ENCODE assay signal across 9 cellular contexts in genomic region chr9:3863114-3863528, GRCh38.
DNase-seq lines count a peak whose midpoint lies in the region; ATAC-seq and TF ChIP-seq lines count a peak whose summit lies in the region.
"Had no signal": no experiment of that assay in that cellular context is flagged by ENCODE, and none has a peak within 500 bp of the region (broad histone marks: within the 10 kb centered on the region; RNA-seq: fewer than 3 reads in every experiment).

No MANE protein-coding gene starts in this region.

- DNase-seq in GM03348 (ENCODE audit: low spot score) (peak; percentile 66), SK-MEL-5 (ENCODE audit: low read depth, low spot score) (peak; percentile 20), foreskin fibroblast (peak; percentile 95 to 96), retinal pigment epithelial cell (ENCODE audit: low read depth) (no peak), islet precursor cell (no peak), NCI-H748 (lab: John Stamatoyannopoulos, UW; ENCODE audit: unreplicated experiment) (no peak), CD1c-positive myeloid dendritic cell (ENCODE audit: extremely low spot score) (no peak)
- DNase-seq: activated CD4-positive, CD25-positive, alpha-beta regulatory T cell had no signal

- in situ Hi-C loops in SK-MEL-5 (cut with HindIII; ENCODE audit: low pct_unique_long_range_greater_than_20kb, low sequenced_read_pairs): no loop called here

- H3K4me3 ChIP-seq in foreskin fibroblast (ENCODE audit: low read depth in 1 of 2, low read length in 2 of 2) (no peak overlapping the region), retinal pigment epithelial cell (ENCODE audit: low read length) (no peak overlapping the region)

- TF ChIP-seq CTCF in foreskin fibroblast (IDR thresholded peaks at IDR 0.05; ENCODE audit: low read depth, low read length): no peak
- peak; percentile 19 for TF ChIP-seq CTCF in retinal pigment epithelial cell (conservative IDR thresholded peaks at IDR 0.05; ENCODE audit: low read depth, low read length)

- no peak for ATAC-seq in GM21381 (IDR thresholded peaks at IDR 0.05; ENCODE audit: unreplicated experiment)

Comparison
In these comparisons a context has a peak if more than half of its experiments do, and no peak if none do; other contexts are left out.
1. DNase-seq: peak in GM03348 (single experiment), SK-MEL-5 (single experiment) and foreskin fibroblast (2 of 2); none in retinal pigment epithelial cell (single experiment), islet precursor cell (single experiment), NCI-H748 (single experiment) and CD1c-positive myeloid dendritic cell (single experiment).